8 cellular contexts compared by ENCODE assay signal in genomic region chr2:217790195-217790594, GRCh38.
DNase-seq lines count a peak whose midpoint lies in the region; ATAC-seq and TF ChIP-seq lines count a peak whose summit lies in the region.

No MANE protein-coding gene starts in this region.

- 54 to 64% methylated on average over 10 of the region's 10 CpGs for WGBS in body of pancreas, 2 donors

- H3K27me3 ChIP-seq in ascending aorta (no peaks in the 10 kb centered on the region), body of pancreas (no peaks in the 10 kb centered on the region)

- H3K9me3 ChIP-seq in ascending aorta (no peaks in the 10 kb centered on the region), body of pancreas (no peaks in the 10 kb centered on the region)

- no peaks in the 10 kb centered on the region for H3K36me3 Mint-ChIP-seq in natural killer cell treated with Interleukin-12 subunit alpha and Interleukin-12 subunit beta and Interleukin-15 and Interleukin-18, amount 100 ng/mL, for 72 hours

- intact Hi-C loops in ascending aorta (cut with DNase I) = loop anchor here (2.0 kb wide), 1 partner anchor 97 kb away; no protein-coding TSS in a partner anchor
- intact Hi-C loops in body of pancreas (cut with DNase I) = no loop called here

- in situ Hi-C loops in GM13976 (cut with MboI; ENCODE audit: low sequenced_read_pairs, unreplicated experiment) = loop anchor here (10.0 to 25.0 kb wide), 3 partner anchors 97 to 272 kb away; partner anchors contain the start of gene RUFY4

- H3K4me1 Mint-ChIP-seq in natural killer cell treated with Interleukin-12 subunit alpha and Interleukin-12 subunit beta and Interleukin-15 and Interleukin-18, amount 100 ng/mL, for 72 hours (ENCODE audit: low read depth in 2 of 2) = peaks cover 14 to 31% of the 10 kb centered on the region in 2 donors

- H3K4me1 ChIP-seq in ascending aorta = peaks cover 0 to 7% of the 10 kb centered on the region in 2 donors
- peaks cover 10% of the 10 kb centered on the region for H3K4me1 ChIP-seq in body of pancreas

- DNase-seq in GM13976 (ENCODE audit: low spot score) (peak; percentile 36), HT1080 (ENCODE audit: low read depth) (peak; percentile 21), ascending aorta (ENCODE audit: low spot score in 2 of 2) (no peak), body of pancreas (no peak)
- no peak for DNase-seq in natural killer cell treated with Interleukin-12 subunit alpha and Interleukin-12 subunit beta and Interleukin-15 and Interleukin-18, amount 100 ng/mL, for 72 hours (ENCODE audit: low spot score)
- no peak for DNase-seq in activated effector memory CD4-positive, alpha-beta T cell treated with Interleukin-2 at 50 U/mL for 16 hours

- H3K9me3 Mint-ChIP-seq in natural killer cell treated with Interleukin-12 subunit alpha and Interleukin-12 subunit beta and Interleukin-15 and Interleukin-18, amount 100 ng/mL, for 72 hours = no peaks in the 10 kb centered on the region

- H3K36me3 ChIP-seq in ascending aorta (peaks cover 42 to 63% of the 10 kb centered on the region in 2 donors), body of pancreas (replicated peaks in 1 of 2; ENCODE audit: insufficient read depth in 1 of 2, low read depth in 2 of 2) (no peaks in the 10 kb centered on the region)

- peak overlapping the region; percentile 39 for H3K4me3 Mint-ChIP-seq in natural killer cell treated with Interleukin-12 subunit alpha and Interleukin-12 subunit beta and Interleukin-15 and Interleukin-18, amount 100 ng/mL, for 72 hours

- ATAC-seq in natural killer cell treated with Interleukin-12 subunit alpha and Interleukin-12 subunit beta and Interleukin-15 and Interleukin-18, amount 100 ng/mL, for 72 hours = peak in 1 of 2 donors; percentile 55
- ATAC-seq in body of pancreas (no peak), esophagus mucosa (no peak), GM21576 (IDR thresholded peaks at IDR 0.05; ENCODE audit: unreplicated experiment) (no peak)

- peak in 1 of 3 donors; percentile 24 for TF ChIP-seq POLR2A in body of pancreas (IDR thresholded peaks at IDR 0.05)

- no peak for TF ChIP-seq CTCF in GM13976 (IDR thresholded peaks at IDR 0.05; ENCODE audit: borderline replicate concordance, control extremely low read depth, extremely low read depth, insufficient read depth, missing control alignments)
- no peak for TF ChIP-seq CTCF in ascending aorta (IDR thresholded peaks at IDR 0.05)
- no peak for TF ChIP-seq CTCF in body of pancreas (IDR thresholded peaks at IDR 0.05)

- peak overlapping the region; percentile 62 to 66 for H3K27ac ChIP-seq in ascending aorta
- H3K27ac ChIP-seq in body of pancreas = peak overlapping the region in 2 of 4 donors; percentile 21 to 69

- H3K4me3 ChIP-seq in ascending aorta = peak overlapping the region in 1 of 2 donors; percentile 21
- no peak overlapping the region for H3K4me3 ChIP-seq in body of pancreas

- H3K27me3 Mint-ChIP-seq in natural killer cell treated with Interleukin-12 subunit alpha and Interleukin-12 subunit beta and Interleukin-15 and Interleukin-18, amount 100 ng/mL, for 72 hours = peaks cover 0 to 7% of the 10 kb centered on the region in 2 donors

- H3K27ac Mint-ChIP-seq in natural killer cell treated with Interleukin-12 subunit alpha and Interleukin-12 subunit beta and Interleukin-15 and Interleukin-18, amount 100 ng/mL, for 72 hours = peak overlapping the region; percentile 2 to 81

Comparison
In these comparisons a context has a peak if more than half of its experiments do, and no peak if none do; other contexts are left out.
1. DNase-seq: peak in GM13976 (single experiment) and HT1080 (single experiment); none in ascending aorta (0 of 2), natural killer cell treated with Interleukin-12 subunit alpha and Interleukin-12 subunit beta and Interleukin-15 and Interleukin-18, amount 100 ng/mL, for 72 hours (single experiment), body of pancreas (0 of 4) and activated effector memory CD4-positive, alpha-beta T cell treated with Interleukin-2 at 50 U/mL for 16 hours (single experiment).